ENCODE assay signal across 18 cellular contexts in the genomic region with DNA sequence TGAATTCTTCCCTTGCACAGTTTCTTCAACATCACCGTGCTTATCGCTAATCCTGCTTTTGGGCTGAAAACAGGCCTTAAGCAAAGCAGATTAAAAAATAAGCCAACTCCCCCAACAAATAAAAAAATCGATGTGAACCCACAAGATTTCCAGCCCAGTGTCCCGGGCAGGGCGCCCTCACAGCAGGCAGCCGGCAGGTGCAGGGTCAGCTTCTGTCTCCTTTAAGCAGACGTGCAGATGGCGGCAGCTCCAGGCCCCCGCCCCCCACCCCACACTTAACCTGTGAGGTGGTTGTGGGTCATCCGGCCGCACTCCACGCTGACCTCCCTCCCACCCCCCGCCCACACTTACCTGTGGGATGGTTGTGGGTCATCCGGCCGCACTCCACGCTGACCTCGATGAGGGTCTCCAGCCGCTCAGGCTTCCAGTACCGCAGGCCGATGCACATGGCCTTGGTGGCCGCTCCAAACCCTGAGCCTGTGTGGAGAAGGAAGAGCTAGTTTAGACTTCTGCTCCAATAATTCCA.
"Had no signal": no experiment of that assay in that cellular context is flagged by ENCODE, and none has a peak within 500 bp of the region (broad histone marks: within the 10 kb centered on the region; RNA-seq: fewer than 3 reads in every experiment).

No MANE protein-coding gene starts in this region.

- H3K9me3 ChIP-seq: esophagus muscularis mucosa, gastrocnemius medialis, left lung, lower lobe of right lung, neutrophil, suprapubic skin, thyroid gland, upper lobe of left lung, vagina had no signal

- H3K36me3 ChIP-seq: left lung, lower lobe of right lung, neutrophil, suprapubic skin, thyroid gland, upper lobe of left lung, vagina had no signal

- H3K9me3 Mint-ChIP-seq: memory B cell, nephron progenitor cell had no signal

- H3K36me3 Mint-ChIP-seq: memory B cell had no signal

- DNase-seq: effector memory CD4-positive, alpha-beta T cell; gastrocnemius medialis; islet precursor cell; left lung; lower lobe of right lung; midbrain; nephron progenitor cell; small intestine; stimulated activated CD4-positive, alpha-beta T cell treated with anti-CD3 and anti-CD28 coated beads, Interleukin-2, amount 100 ng/mL, for 48 hours; stimulated activated naive CD8-positive, alpha-beta T cell treated with anti-CD3 and anti-CD28 coated beads, Interleukin-15, Interleukin-2, amounts not matched to agents 100 U/mL and 50 U/mL, for 24 hours; thyroid gland had no signal

- ATAC-seq: gastrocnemius medialis; left lung; lower lobe of right lung; stimulated activated naive CD8-positive, alpha-beta T cell treated with anti-CD3 and anti-CD28 coated beads, Interleukin-15, Interleukin-2, amounts not matched to agents 100 U/mL and 50 U/mL, for 24 hours had no signal

- H3K27ac Mint-ChIP-seq: memory B cell had no signal

- H3K27me3 ChIP-seq: esophagus muscularis mucosa, gastrocnemius medialis, left lung, neutrophil, suprapubic skin, thyroid gland, upper lobe of left lung, vagina had no signal

- H3K27ac ChIP-seq: epithelial cell of prostate, esophagus muscularis mucosa, left lung, lower lobe of right lung, neutrophil, suprapubic skin, thyroid gland, upper lobe of left lung, vagina had no signal

- H3K4me1 ChIP-seq: gastrocnemius medialis, left lung, lower lobe of right lung, suprapubic skin, thyroid gland, upper lobe of left lung had no signal

- H3K4me3 Mint-ChIP-seq: memory B cell, nephron progenitor cell had no signal

- H3K4me3 ChIP-seq: esophagus muscularis mucosa, gastrocnemius medialis, left lung, lower lobe of right lung, suprapubic skin, thyroid gland, upper lobe of left lung, vagina had no signal
